Comparison of ENCODE assay signal across 8 cellular contexts in the genomic region with DNA sequence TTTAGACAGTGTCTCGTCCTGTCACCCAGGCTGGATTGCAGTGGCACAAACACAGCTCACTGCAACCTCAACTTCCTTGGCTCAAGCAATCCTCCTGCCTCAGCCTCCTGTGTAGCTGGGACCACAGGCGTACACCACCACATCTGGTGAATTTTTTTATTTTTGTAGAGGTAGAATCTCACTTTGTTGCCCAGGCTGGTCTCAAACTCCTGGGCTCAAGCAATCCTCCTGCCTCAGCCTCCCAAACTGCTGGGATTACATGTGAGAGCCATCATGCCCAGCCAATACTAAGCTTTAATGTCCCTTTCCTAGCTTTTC. TPM values are rescaled to one million over a fixed set of nuclear protein-coding genes. Genes with fewer than 3 reads are reported as not detected.
DNase-seq lines count a peak whose midpoint lies in the region; ATAC-seq and TF ChIP-seq lines count a peak whose summit lies in the region.
"Not testable (repeated sequence)": the region's sequence is repeated elsewhere in the genome, so short reads cannot be mapped to it uniquely, and the experiment has no call there.

No MANE protein-coding gene starts in this region.

- TF ChIP-seq POLR2A in body of pancreas (IDR thresholded peaks at IDR 0.05); upper lobe of left lung (IDR thresholded peaks at IDR 0.05): not testable (repeated sequence)

- intact Hi-C loops in CD4-positive, alpha-beta memory T cell (cut with micrococcal nuclease); body of pancreas (cut with DNase I): not testable (repeated sequence)

- H2AFZ ChIP-seq in neural progenitor cell (replicated peaks): not testable (repeated sequence)

- H3K79me2 ChIP-seq in neural progenitor cell (ENCODE audit: low read depth): peaks cover 100% of the 10 kb centered on the region

- TF ChIP-seq EP300 in upper lobe of left lung (IDR thresholded peaks at IDR 0.05): not testable (repeated sequence)

- peaks cover 100% of the 10 kb centered on the region for H4K20me1 ChIP-seq in neural progenitor cell (ENCODE audit: low read depth)

- ATAC-seq in T-helper 17 cell; activated T-cell treated with anti-CD3 and anti-CD28 coated beads, Interleukin-2, amount 50 U/mL, for 72 hours (replicated peaks in 1 of 2); body of pancreas; upper lobe of left lung (ENCODE audit: low FRiP score in 2 of 2): not testable (repeated sequence)

- H3K9me3 ChIP-seq in CD4-positive, alpha-beta memory T cell (ENCODE audit: control insufficient read depth in 1 of 2, low read length in 2 of 2); HEK293 (ENCODE audit: control insufficient read depth, insufficient read depth, low read depth, low read length); T-helper 17 cell (ENCODE audit: control insufficient read depth, low read length, poor library complexity, severe bottlenecking); body of pancreas; neural progenitor cell (ENCODE audit: low read depth); upper lobe of left lung: not testable (repeated sequence)

- CTCF ChIA-PET in CD4-positive, alpha-beta memory T cell (lab: Charles Lee; ENCODE audit: partially characterized antibody): interaction anchor here (0.9 to 2.2 kb wide), 5 partner anchors 11 to 178 kb away, joined by 3 to 11 read pairs (median 4); partner anchors contain the start of gene B4GALT5
- CTCF ChIA-PET in HEK293 (lab: Yijun Ruan, JAX): not testable (repeated sequence)

- WGBS in body of pancreas, 2 donors: 68 to 77% methylated on average over 2 of the region's 2 CpGs
- WGBS in upper lobe of left lung, 2 donors: 48 to 75% methylated on average over 2 of the region's 2 CpGs

- not testable (repeated sequence) for H3K4me2 ChIP-seq in neural progenitor cell

- not testable (repeated sequence) for H3K9me3 Mint-ChIP-seq in CD4-positive, alpha-beta memory T cell; activated T-cell treated with anti-CD3 and anti-CD28 coated beads, Interleukin-2, amount 50 U/mL, for 72 hours; immature natural killer cell; neural progenitor cell

- not testable (repeated sequence) for H3K36me3 Mint-ChIP-seq in CD4-positive, alpha-beta memory T cell; T-helper 17 cell (ENCODE audit: low read depth); activated T-cell treated with anti-CD3 and anti-CD28 coated beads, Interleukin-2, amount 50 U/mL, for 72 hours (ENCODE audit: insufficient read depth in 2 of 2); immature natural killer cell; neural progenitor cell

- H3K4me3 ChIP-seq in CD4-positive, alpha-beta memory T cell (ENCODE audit: low read length in 2 of 2): peak overlapping the region in 1 of 2 donors; percentile 32
- H3K4me3 ChIP-seq in HEK293 (ENCODE audit: low read depth, low read length); body of pancreas; neural progenitor cell: not testable (repeated sequence)
- peak overlapping the region in 1 of 4 donors; percentile 17 for H3K4me3 ChIP-seq in upper lobe of left lung

- H3F3A ChIP-seq in neural progenitor cell (ENCODE audit: low read depth): peaks cover 11% of the 10 kb centered on the region

- peak overlapping the region; percentile 76 to 88 (median 84) for H3K4me3 Mint-ChIP-seq in CD4-positive, alpha-beta memory T cell
- H3K4me3 Mint-ChIP-seq in T-helper 17 cell (peak overlapping the region; percentile 81), immature natural killer cell (peak overlapping the region; percentile 72 to 89 (median 78)), neural progenitor cell (peak overlapping the region; percentile 47)
- peak overlapping the region; percentile 70 to 73 for H3K4me3 Mint-ChIP-seq in activated T-cell treated with anti-CD3 and anti-CD28 coated beads, Interleukin-2, amount 50 U/mL, for 72 hours

- POLR2A ChIA-PET in CD4-positive, alpha-beta memory T cell (lab: Charles Lee; ENCODE audit: partially characterized antibody): interaction anchor here (0.6 to 2.6 kb wide), 7 partner anchors 10 to 144 kb away, joined by 3 to 23 read pairs (median 5); partner anchors contain the start of genes B4GALT5 and SLC9A8
- POLR2A ChIA-PET in HEK293 (lab: Yijun Ruan, JAX): not testable (repeated sequence)

- H3K27me3 ChIP-seq in CD4-positive, alpha-beta memory T cell (ENCODE audit: insufficient read depth, low read length); body of pancreas; neural progenitor cell; upper lobe of left lung: not testable (repeated sequence)

- TF ChIP-seq CTCF in HEK293 (tag by site-specific recombination; IDR thresholded peaks at IDR 0.05); body of pancreas (IDR thresholded peaks at IDR 0.05); neural progenitor cell (IDR thresholded peaks at IDR 0.05); upper lobe of left lung (IDR thresholded peaks at IDR 0.05): not testable (repeated sequence)

- DNase-seq in CD4-positive, alpha-beta memory T cell; T-helper 17 cell; activated T-cell treated with anti-CD3 and anti-CD28 coated beads, Interleukin-2, amount 50 U/mL, for 72 hours; body of pancreas; immature natural killer cell; neural progenitor cell (ENCODE audit: low spot score); upper lobe of left lung: not testable (repeated sequence)

- H3K4me1 Mint-ChIP-seq in CD4-positive, alpha-beta memory T cell: peaks cover 32 to 69% (median 47%) of the 10 kb centered on the region in 4 donors
- H3K4me1 Mint-ChIP-seq in T-helper 17 cell (peaks cover 40% of the 10 kb centered on the region), immature natural killer cell (peaks cover 80 to 92% of the 10 kb centered on the region in 2 donors), neural progenitor cell (peaks cover 58% of the 10 kb centered on the region)
- H3K4me1 Mint-ChIP-seq in activated T-cell treated with anti-CD3 and anti-CD28 coated beads, Interleukin-2, amount 50 U/mL, for 72 hours (ENCODE audit: low read depth): peaks cover 47% of the 10 kb centered on the region

- peaks cover 55% of the 10 kb centered on the region for H3K4me1 ChIP-seq in CD4-positive, alpha-beta memory T cell (ENCODE audit: insufficient read depth, low read length)
- H3K4me1 ChIP-seq in HEK293 (ENCODE audit: control insufficient read depth, insufficient read depth, low read length) (peaks cover 12% of the 10 kb centered on the region), body of pancreas (peaks cover 24% of the 10 kb centered on the region), neural progenitor cell (peaks cover 15% of the 10 kb centered on the region), upper lobe of left lung (peaks cover 44 to 77% (median 59%) of the 10 kb centered on the region in 4 donors)

- not testable (repeated sequence) for H3K36me3 ChIP-seq in CD4-positive, alpha-beta memory T cell (ENCODE audit: insufficient read depth, low read length); HEK293 (ENCODE audit: control insufficient read depth in 2 of 2, insufficient read depth in 1 of 2, low read length in 2 of 2); body of pancreas (replicated peaks in 1 of 2; ENCODE audit: insufficient read depth in 1 of 2, low read depth in 2 of 2); neural progenitor cell; upper lobe of left lung

- peak overlapping the region; percentile 65 to 93 (median 91) for H3K27ac Mint-ChIP-seq in CD4-positive, alpha-beta memory T cell
- H3K27ac Mint-ChIP-seq in T-helper 17 cell: peak overlapping the region; percentile 88
- H3K27ac Mint-ChIP-seq in activated T-cell treated with anti-CD3 and anti-CD28 coated beads, Interleukin-2, amount 50 U/mL, for 72 hours: not testable (repeated sequence)
- peak overlapping the region; percentile 94 to 97 (median 96) for H3K27ac Mint-ChIP-seq in immature natural killer cell
- peak overlapping the region; percentile 31 for H3K27ac Mint-ChIP-seq in neural progenitor cell

- H3K27ac ChIP-seq in CD4-positive, alpha-beta memory T cell (ENCODE audit: low read depth, low read length): peak overlapping the region; percentile 51
- not testable (repeated sequence) for H3K27ac ChIP-seq in HEK293 (ENCODE audit: extremely low read depth, low read depth, low read length); neural progenitor cell
- H3K27ac ChIP-seq in body of pancreas (peak overlapping the region in 3 of 4 donors; percentile 9 to 23 (median 20)), upper lobe of left lung (peak overlapping the region; percentile 34 to 58 (median 40))

- H3K9ac ChIP-seq in neural progenitor cell: not testable (repeated sequence)

- H3K27me3 Mint-ChIP-seq in CD4-positive, alpha-beta memory T cell; T-helper 17 cell; activated T-cell treated with anti-CD3 and anti-CD28 coated beads, Interleukin-2, amount 50 U/mL, for 72 hours (ENCODE audit: low read depth); neural progenitor cell (ENCODE audit: insufficient read depth, low read depth): not testable (repeated sequence)
- peaks cover 8 to 15% (median 11%) of the 10 kb centered on the region in 3 donors for H3K27me3 Mint-ChIP-seq in immature natural killer cell (ENCODE audit: low read depth in 3 of 3)

RNA-seq across cellular contexts. Expression of gene B4GALT5, which starts 44.8 kb away (rescaled TPM):
- 1 to 10 TPM; 5.5 to 6.2 TPM for total RNA-seq in CD4-positive, alpha-beta memory T cell
- polyA plus RNA-seq in CD4-positive, alpha-beta memory T cell: 1 to 10 TPM in 1 of 2 donors, under 1 TPM in 1; 0.43 to 2.4 TPM
- 10 to 100 TPM; 17.3 to 19.0 TPM for total RNA-seq in T-helper 17 cell
- 10 to 100 TPM; 14.8 to 27.3 TPM for total RNA-seq in activated T-cell treated with anti-CD3 and anti-CD28 coated beads, Interleukin-2, amount 50 U/mL, for 72 hours
- total RNA-seq in body of pancreas: 10 to 100 TPM in 1 of 2 donors, 1 to 10 TPM in 1; 9.3 to 12.2 TPM
- polyA plus RNA-seq in immature natural killer cell: 1 to 10 TPM in 2 of 3 donors, under 1 TPM in 1; 0.35 to 3.2 (median 2.8) TPM
- total RNA-seq in neural progenitor cell (ENCODE audit: low replicate concordance): 45.4 and 60.1 TPM in 2 replicates
- 10 to 100 TPM; 16.2 to 49.0 (median 36.7) TPM for total RNA-seq in upper lobe of left lung
